18 cellular contexts compared by ENCODE assay signal in the genomic region with DNA sequence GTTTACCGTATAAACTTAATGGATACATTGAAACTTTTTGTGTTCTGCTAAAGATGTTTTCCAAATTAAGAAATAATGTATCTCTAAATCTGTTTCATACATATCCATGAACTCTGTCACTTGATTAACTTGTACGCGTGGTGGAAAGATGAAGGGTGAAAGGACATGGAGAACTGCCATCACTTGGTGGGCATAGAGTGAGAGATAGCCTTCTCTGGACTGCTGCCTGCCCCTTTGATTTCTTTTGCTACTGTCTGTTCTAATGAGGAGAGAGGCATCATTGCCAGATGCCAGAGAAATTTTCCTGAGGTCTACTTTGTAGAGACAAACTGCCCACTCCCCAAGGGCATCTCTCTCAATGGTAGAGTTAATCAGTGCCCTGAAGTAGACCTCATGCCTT.
A peak's percentile ranks its signal among the peaks of the same experiment; 100 is the strongest.
DNase-seq lines count a peak whose midpoint lies in the region; ATAC-seq and TF ChIP-seq lines count a peak whose summit lies in the region.
"Had no signal": no experiment of that assay in that cellular context is flagged by ENCODE, and none has a peak within 500 bp of the region (broad histone marks: within the 10 kb centered on the region; RNA-seq: fewer than 3 reads in every experiment).

No MANE protein-coding gene starts in this region.

- no peaks in the 10 kb centered on the region for H3K27me3 Mint-ChIP-seq in mesothelial cell of epicardium (ENCODE audit: low read depth)
- H3K27me3 Mint-ChIP-seq in activated T-cell treated with anti-CD3 and anti-CD28 coated beads, Interleukin-2, amount 50 U/mL, for 4 hours (ENCODE audit: low read depth), result no peaks in the 10 kb centered on the region

- peaks cover 0 to 23% (median 13%) of the 10 kb centered on the region in 4 donors for H3K4me1 ChIP-seq in esophagus muscularis mucosa
- H3K4me1 ChIP-seq: BLaER1 treated with 17β-estradiol and CSF1 and Interleukin-3, amounts not matched to agents 10 nM and 100 nM; HAP-1 had no signal

- H3K4me3 ChIP-seq in esophagus muscularis mucosa, result no peak overlapping the region
- H3K4me3 ChIP-seq: BLaER1 treated with 17β-estradiol and CSF1 and Interleukin-3, amounts not matched to agents 10 nM and 100 nM; HAP-1 had no signal

- TF ChIP-seq POLR2A in esophagus muscularis mucosa (IDR thresholded peaks at IDR 0.05; ENCODE audit: low read depth), result no peak

- H3K36me3 ChIP-seq in esophagus muscularis mucosa, result peaks cover 0 to 10% (median 0%) of the 10 kb centered on the region in 4 donors

- H3K4me3 Mint-ChIP-seq in mesothelial cell of epicardium, result no peak overlapping the region
- no peak overlapping the region for H3K4me3 Mint-ChIP-seq in activated T-cell treated with anti-CD3 and anti-CD28 coated beads, Interleukin-2, amount 50 U/mL, for 4 hours

- no peaks in the 10 kb centered on the region for H3K27me3 ChIP-seq in esophagus muscularis mucosa
- H3K27me3 ChIP-seq: BLaER1 treated with 17β-estradiol and CSF1 and Interleukin-3, amounts not matched to agents 10 nM and 100 nM had no signal

- TF ChIP-seq CTCF in esophagus muscularis mucosa (IDR thresholded peaks at IDR 0.05) (no peak), mesothelial cell of epicardium (IDR thresholded peaks at IDR 0.05; ENCODE audit: unreplicated experiment) (no peak)

- WGBS in esophagus muscularis mucosa, result 75% methylated on average over 3 of the region's 3 CpGs

- H3K9me3 ChIP-seq in esophagus muscularis mucosa, result no peaks in the 10 kb centered on the region
- H3K9me3 ChIP-seq: BLaER1 treated with 17β-estradiol and CSF1 and Interleukin-3, amounts not matched to agents 10 nM and 100 nM; HAP-1 had no signal

- no peaks in the 10 kb centered on the region for H3K4me1 Mint-ChIP-seq in mesothelial cell of epicardium
- H3K4me1 Mint-ChIP-seq in activated T-cell treated with anti-CD3 and anti-CD28 coated beads, Interleukin-2, amount 50 U/mL, for 4 hours (ENCODE audit: low read depth), result no peaks in the 10 kb centered on the region

- H3K36me3 Mint-ChIP-seq in mesothelial cell of epicardium, result peaks cover 11% of the 10 kb centered on the region
- peaks cover 9% of the 10 kb centered on the region for H3K36me3 Mint-ChIP-seq in activated T-cell treated with anti-CD3 and anti-CD28 coated beads, Interleukin-2, amount 50 U/mL, for 4 hours (ENCODE audit: insufficient read depth)

- peak overlapping the region in 3 of 4 donors; percentile 3 to 66 (median 44) for H3K27ac ChIP-seq in esophagus muscularis mucosa (replicated peaks in 1 of 4)
- H3K27ac ChIP-seq: 22Rv1; BLaER1 treated with 17β-estradiol and CSF1 and Interleukin-3, amounts not matched to agents 10 nM and 100 nM had no signal

- intact Hi-C loops in esophagus muscularis mucosa (cut with DNase I), result loop anchor here (10.0 kb wide), 1 partner anchor 298 kb away; no protein-coding TSS in a partner anchor

- no peak for ATAC-seq in esophagus mucosa
- no peak for ATAC-seq in GM18511 (IDR thresholded peaks at IDR 0.05; ENCODE audit: unreplicated experiment)
- no peak for ATAC-seq in activated T-cell treated with anti-CD3 and anti-CD28 coated beads, Interleukin-2, amount 50 U/mL, for 4 hours
- ATAC-seq: Panc1 had no signal

- DNase-seq in NCI-H82 (lab: John Stamatoyannopoulos, UW), result peak; percentile 5
- no peak for DNase-seq in NCI-H82 treated with DMSO at 0.1 percent for 48 hours (lab: John Stamatoyannopoulos, UW; ENCODE audit: unreplicated experiment)
- DNase-seq in esophagus muscularis mucosa (ENCODE audit: extremely low spot score), result no peak
- no peak for DNase-seq in mesothelial cell of epicardium (ENCODE audit: low spot score in 2 of 2, unreplicated experiment in 2 of 2)
- no peak for DNase-seq in AG08396 (ENCODE audit: low spot score)
- no peak for DNase-seq in activated T-cell treated with anti-CD3 and anti-CD28 coated beads, Interleukin-2, amount 50 U/mL, for 4 hours
- DNase-seq: Karpas-422, MM.1S, NCI-H1105, NCI-H187, NCI-H774, SHP77 had no signal

- H3K9me3 Mint-ChIP-seq in mesothelial cell of epicardium, result no peaks in the 10 kb centered on the region
- no peaks in the 10 kb centered on the region for H3K9me3 Mint-ChIP-seq in activated T-cell treated with anti-CD3 and anti-CD28 coated beads, Interleukin-2, amount 50 U/mL, for 4 hours

- no peak for TF ChIP-seq EP300 in esophagus muscularis mucosa (IDR thresholded peaks at IDR 0.05)

- peak overlapping the region; percentile 25 for H3K27ac Mint-ChIP-seq in mesothelial cell of epicardium
